8 cellular contexts compared by ENCODE assay signal in genomic region chr5:154197801-154198461, GRCh38. TPM values are rescaled to one million over a fixed set of nuclear protein-coding genes. Genes with fewer than 3 reads are reported as not detected.
A peak's percentile ranks its signal among the peaks of the same experiment; 100 is the strongest.
DNase-seq lines count a peak whose midpoint lies in the region; ATAC-seq and TF ChIP-seq lines count a peak whose summit lies in the region.

No MANE protein-coding gene starts in this region.

- H3K27me3 Mint-ChIP-seq in chondrocyte (ENCODE audit: low read depth): no peaks in the 10 kb centered on the region

- H3K4me1 Mint-ChIP-seq in chondrocyte (ENCODE audit: low read depth): peaks cover 88% of the 10 kb centered on the region

- peak overlapping the region; percentile 96 for H3K27ac Mint-ChIP-seq in chondrocyte (ENCODE audit: unreplicated experiment)

- no peaks in the 10 kb centered on the region for H3K9me3 Mint-ChIP-seq in chondrocyte (ENCODE audit: low read depth)

- H3K36me3 Mint-ChIP-seq in chondrocyte (ENCODE audit: low read depth): peaks cover 11% of the 10 kb centered on the region

- peak; percentile 46 for ATAC-seq in HG03432 (IDR thresholded peaks at IDR 0.05; ENCODE audit: unreplicated experiment)
- ATAC-seq in HG03565 (IDR thresholded peaks at IDR 0.05; ENCODE audit: unreplicated experiment): no peak
- no peak for ATAC-seq in GM21529 (IDR thresholded peaks at IDR 0.05; ENCODE audit: unreplicated experiment)

- DNase-seq in AG10803 (ENCODE audit: low read depth) (peak; percentile 60), chondrocyte (ENCODE audit: low spot score) (no peak), nucleus accumbens (lab: John Stamatoyannopoulos, UW) (no peak)
- DNase-seq in activated CD4-positive, CD25-positive, alpha-beta regulatory T cell (lab: John Stamatoyannopoulos, UW): peak in 3 of 4 experiments; percentile 7 to 30 (median 16)
- DNase-seq in stimulated activated CD4-positive, alpha-beta T cell treated with anti-CD3 and anti-CD28 coated beads, Interleukin-4, amount 100 ng/mL, for 1 hour: peak; percentile 51

- H3K4me3 ChIP-seq in AG10803 (ENCODE audit: low read length): no peak overlapping the region

- no peak for TF ChIP-seq CTCF in AG10803 (conservative IDR thresholded peaks at IDR 0.05; ENCODE audit: low read length)
- TF ChIP-seq CTCF in chondrocyte (IDR thresholded peaks at IDR 0.05): no peak

- H3K4me3 Mint-ChIP-seq in chondrocyte (ENCODE audit: unreplicated experiment): no peak overlapping the region

RNA-seq across cellular contexts. Expression of gene GALNT10, which starts 7.4 kb away (rescaled TPM):
- total RNA-seq in chondrocyte: 155 to 220 TPM (median 157 TPM) in 3 replicates

Comparison
In these comparisons a context has a peak if more than half of its experiments do, and no peak if none do; other contexts are left out.
1. DNase-seq: peak in AG10803 (single experiment), activated CD4-positive, CD25-positive, alpha-beta regulatory T cell (3 of 4) and stimulated activated CD4-positive, alpha-beta T cell treated with anti-CD3 and anti-CD28 coated beads, Interleukin-4, amount 100 ng/mL, for 1 hour (single experiment); none in chondrocyte (single experiment) and nucleus accumbens (0 of 56).